In the genomic region with DNA sequence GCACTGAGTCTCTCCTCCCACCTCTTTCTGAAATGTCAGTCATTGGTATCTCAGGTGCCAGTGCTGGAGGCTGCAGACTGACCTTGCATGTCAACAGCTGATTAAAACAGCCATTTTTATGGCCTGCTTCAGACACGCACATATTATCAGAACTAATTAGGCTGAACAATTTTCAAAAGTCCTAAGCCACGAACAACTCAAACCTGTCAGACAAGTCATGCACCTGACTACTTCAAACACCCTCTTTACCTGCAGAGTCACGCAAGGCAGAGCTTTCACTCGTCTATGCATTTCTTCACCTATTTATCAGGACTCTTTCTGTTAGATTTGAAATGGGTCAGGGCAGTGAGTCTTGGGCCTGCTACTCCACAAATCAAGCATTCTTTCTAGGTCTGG, we compare ENCODE assay signal across 11 cellular contexts. TPM values are rescaled to one million over a fixed set of nuclear protein-coding genes. Genes with fewer than 3 reads are reported as not detected.
DNase-seq lines count a peak whose midpoint lies in the region; ATAC-seq and TF ChIP-seq lines count a peak whose summit lies in the region.
"Had no signal": no experiment of that assay in that cellular context is flagged by ENCODE, and none has a peak within 500 bp of the region (broad histone marks: within the 10 kb centered on the region; RNA-seq: fewer than 3 reads in every experiment).

No MANE protein-coding gene starts in this region.

- WGBS in body of pancreas, 2 donors = 16 to 30% methylated on average over 4 of the region's 4 CpGs

- peaks cover 44% of the 10 kb centered on the region for H3K4me1 ChIP-seq in body of pancreas

- H3K36me3 ChIP-seq in body of pancreas (replicated peaks in 1 of 2; ENCODE audit: insufficient read depth in 1 of 2, low read depth in 2 of 2) = peaks cover 0 to 5% of the 10 kb centered on the region in 2 donors
- peaks cover 34% of the 10 kb centered on the region for H3K36me3 ChIP-seq in WERI-Rb-1

- peak; percentile 32 for DNase-seq in COLO668 (lab: John Stamatoyannopoulos, UW; ENCODE audit: unreplicated experiment)
- DNase-seq in NCI-H1105 (lab: John Stamatoyannopoulos, UW) = peak; percentile 70
- peak in 2 of 4 donors; percentile 32 to 41 for DNase-seq in body of pancreas
- no peak for DNase-seq in ureter (ENCODE audit: low spot score)
- DNase-seq in WERI-Rb-1 = no peak
- DNase-seq: NCI-H2171 treated with DMSO at 0.1 percent for 48 hours, psoas muscle had no signal

- H3K4me3 ChIP-seq in body of pancreas (no peak overlapping the region), WERI-Rb-1 (ENCODE audit: low read depth, low read length) (no peak overlapping the region)
- H3K4me3 ChIP-seq: psoas muscle had no signal

- no peaks in the 10 kb centered on the region for H3K9me3 ChIP-seq in body of pancreas
- no peaks in the 10 kb centered on the region for H3K9me3 ChIP-seq in WERI-Rb-1 (ENCODE audit: severe bottlenecking)
- H3K9me3 ChIP-seq: psoas muscle had no signal

- H3K27ac ChIP-seq in body of pancreas = peak overlapping the region; percentile 52 to 76 (median 59)
- no peak overlapping the region for H3K27ac ChIP-seq in WERI-Rb-1

- ATAC-seq in body of pancreas = peak; percentile 68
- no peak for ATAC-seq in HG02759 (IDR thresholded peaks at IDR 0.05; ENCODE audit: unreplicated experiment)
- ATAC-seq in HG03521 (IDR thresholded peaks at IDR 0.05; ENCODE audit: unreplicated experiment) = no peak
- ATAC-seq: psoas muscle had no signal

- intact Hi-C loops in body of pancreas (cut with DNase I) = no loop called here

- peak overlapping the region in 2 of 3 experiments; percentile 58 to 88 for H3K27ac Mint-ChIP-seq in nephron

- peaks cover 32% of the 10 kb centered on the region for H3K4me1 Mint-ChIP-seq in nephron

- peaks cover 23% of the 10 kb centered on the region for H3K36me3 Mint-ChIP-seq in nephron (ENCODE audit: low read depth)

- no peaks in the 10 kb centered on the region for H3K27me3 Mint-ChIP-seq in nephron (ENCODE audit: low read depth)
- H3K27me3 Mint-ChIP-seq: CD4-positive, CD25-positive, alpha-beta regulatory T cell had no signal

- no peak overlapping the region for H3K4me3 Mint-ChIP-seq in nephron
- H3K4me3 Mint-ChIP-seq: CD4-positive, CD25-positive, alpha-beta regulatory T cell had no signal

- no peaks in the 10 kb centered on the region for H3K9me3 Mint-ChIP-seq in nephron
- H3K9me3 Mint-ChIP-seq: CD4-positive, CD25-positive, alpha-beta regulatory T cell had no signal

- H3K27me3 ChIP-seq in body of pancreas (no peaks in the 10 kb centered on the region), WERI-Rb-1 (ENCODE audit: insufficient read depth, low read depth, severe bottlenecking) (no peaks in the 10 kb centered on the region)

- no peak for TF ChIP-seq CTCF in body of pancreas (IDR thresholded peaks at IDR 0.05)
- TF ChIP-seq CTCF in nephron (IDR thresholded peaks at IDR 0.05; ENCODE audit: unreplicated experiment in 3 of 3) = no peak
- no peak for TF ChIP-seq CTCF in WERI-Rb-1 (IDR thresholded peaks at IDR 0.05; ENCODE audit: low read depth, low read length)

- TF ChIP-seq POLR2A in body of pancreas (IDR thresholded peaks at IDR 0.05) = no peak

RNA-seq across cellular contexts. Expression of a gene that starts 26.7 kb away (rescaled TPM):
- total RNA-seq in body of pancreas (100 to 1,000 TPM in 1 of 2 donors, 10 to 100 TPM in 1; 48.0 to 126 TPM), ureter (82.2 TPM)

RNA-seq across cellular contexts. Expression of a gene that starts 53.5 kb away (rescaled TPM):
- total RNA-seq in body of pancreas = 1 to 10 TPM; 6.7 to 9.2 TPM
- total RNA-seq in ureter = 40.4 TPM

Comparison
In these comparisons a context has a peak if more than half of its experiments do, and no peak if none do; other contexts are left out.
1. DNase-seq: peak in COLO668 (single experiment) and NCI-H1105 (single experiment); none in ureter (single experiment) and WERI-Rb-1 (single experiment).